Comparison of ENCODE assay signal across 20 cellular contexts in genomic region chr1:7506677-7507619, GRCh38.
"Had no signal": no experiment of that assay in that cellular context is flagged by ENCODE, and none has a peak within 500 bp of the region (broad histone marks: within the 10 kb centered on the region; RNA-seq: fewer than 3 reads in every experiment).

No MANE protein-coding gene starts in this region.

- H3K9ac ChIP-seq: KMS-11 had no signal

- H3K4me3 ChIP-seq: SJSA1, SK-N-MC had no signal

- H3K9me3 ChIP-seq: SJSA1 had no signal

- DNase-seq: IMR-90, Kasumi-1, MM.1S, NCI-H1092 treated with DMSO at 0.1 percent for 48 hours, NCI-H1436, NCI-H187, NCI-H2029, NCI-H2081 treated with DMSO at 0.1 percent for 48 hours, NCI-H2171, NCI-H226, NCI-H446, NCI-H510A, NCI-H524 treated with DMSO at 0.1 percent for 48 hours, NCI-H69, NCI-H774, SHP77 treated with DMSO at 0.1 percent for 48 hours had no signal

- H3K36me3 ChIP-seq: SJSA1 had no signal

- H3K27ac ChIP-seq: KMS-11, SJSA1, SK-N-MC had no signal

- FAIRE-seq: HepG2 had no signal

- H3K4me2 ChIP-seq: KMS-11 had no signal

- H3K4me1 ChIP-seq: SJSA1 had no signal
